9 cellular contexts compared by ENCODE assay signal in genomic region chr2:65128297-65129190, GRCh38. TPM values are rescaled to one million over a fixed set of nuclear protein-coding genes. Genes with fewer than 3 reads are reported as not detected.
DNase-seq lines count a peak whose midpoint lies in the region; ATAC-seq, FAIRE-seq and TF ChIP-seq lines count a peak whose summit lies in the region.
"Had no signal": no experiment of that assay in that cellular context is flagged by ENCODE, and none has a peak within 500 bp of the region (broad histone marks: within the 10 kb centered on the region; RNA-seq: fewer than 3 reads in every experiment).

No MANE protein-coding gene starts in this region.

- peaks cover 49% of the 10 kb centered on the region for H3K36me3 Mint-ChIP-seq in effector memory CD8-positive, alpha-beta T cell (ENCODE audit: insufficient read depth)
- H3K36me3 Mint-ChIP-seq in naive thymus-derived CD8-positive, alpha-beta T cell: no peaks in the 10 kb centered on the region

- CTCF ChIA-PET in PC-9 (lab: Charles Lee): interaction anchor here (1.1 kb wide), 1 partner anchor 14 kb away, joined by 3 read pairs; no protein-coding TSS in a partner anchor

- H3K27me3 Mint-ChIP-seq in effector memory CD8-positive, alpha-beta T cell: no peaks in the 10 kb centered on the region
- no peaks in the 10 kb centered on the region for H3K27me3 Mint-ChIP-seq in naive thymus-derived CD8-positive, alpha-beta T cell

- H3K9me3 ChIP-seq in PC-9 (ENCODE audit: insufficient read depth, low read depth): no peaks in the 10 kb centered on the region

- no peaks in the 10 kb centered on the region for H3K9me3 Mint-ChIP-seq in effector memory CD8-positive, alpha-beta T cell
- H3K9me3 Mint-ChIP-seq in naive thymus-derived CD8-positive, alpha-beta T cell: no peaks in the 10 kb centered on the region

- H3K27ac Mint-ChIP-seq in effector memory CD8-positive, alpha-beta T cell: peak overlapping the region; percentile 98 to 100
- peak overlapping the region; percentile 95 to 100 (median 99) for H3K27ac Mint-ChIP-seq in naive thymus-derived CD8-positive, alpha-beta T cell

- no peaks in the 10 kb centered on the region for H3K9me2 ChIP-seq in PC-9 (ENCODE audit: insufficient read depth)

- H4K20me1 ChIP-seq in PC-9 (ENCODE audit: insufficient read depth): peaks cover 58% of the 10 kb centered on the region

- peaks cover 33% of the 10 kb centered on the region for H3K4me1 ChIP-seq in PC-9 (replicated peaks; ENCODE audit: insufficient read depth)

- POLR2A ChIA-PET in PC-9 (lab: Charles Lee; ENCODE audit: unreplicated experiment): interaction anchor here (0.6 to 0.7 kb wide), 3 partner anchors 11 to 73 kb away, joined by 3 to 4 read pairs (median 4); no protein-coding TSS in a partner anchor
- POLR2A ChIA-PET in naive thymus-derived CD8-positive, alpha-beta T cell (lab: Charles Lee): interaction anchor here (0.6 to 2.8 kb wide), 9 partner anchors 9 to 1287 kb away, joined by 3 to 64 read pairs (median 4); partner anchors contain the start of genes ACTR2 and CEP68

- no peak for ATAC-seq in effector memory CD8-positive, alpha-beta T cell (replicated peaks)
- ATAC-seq in naive thymus-derived CD8-positive, alpha-beta T cell: no peak
- no peak for ATAC-seq in GM21515 (IDR thresholded peaks at IDR 0.05; ENCODE audit: unreplicated experiment)
- no peak for ATAC-seq in HG02973 (IDR thresholded peaks at IDR 0.05; ENCODE audit: unreplicated experiment)

- no peaks in the 10 kb centered on the region for H3K27me3 ChIP-seq in PC-9 (ENCODE audit: insufficient read depth, low read depth)

- peak; percentile 32 for DNase-seq in DMS 273 (lab: John Stamatoyannopoulos, UW; ENCODE audit: unreplicated experiment)
- DNase-seq in DMS 273 treated with DMSO at 0.1 percent for 48 hours (lab: John Stamatoyannopoulos, UW): no peak
- peak in 1 of 2 experiments; percentile 62 for DNase-seq in PC-9
- no peak for DNase-seq in effector memory CD8-positive, alpha-beta T cell
- no peak for DNase-seq in naive thymus-derived CD8-positive, alpha-beta T cell
- no peak for DNase-seq in urothelium cell line (ENCODE audit: low spot score)

- FAIRE-seq in urothelium cell line (lab: Jason Lieb, UNC): no peak
- FAIRE-seq: A204.1 had no signal

- TSS peak; percentile 64 for BruUV-seq in PC-9 (replicated peaks; lab: Mats Ljungman, UMichigan)

- H2AFZ ChIP-seq in PC-9: no peak overlapping the region

- peaks cover 15% of the 10 kb centered on the region for H3F3A ChIP-seq in PC-9 (ENCODE audit: insufficient read depth, low read depth)

- intact Hi-C loops in PC-9 (cut with micrococcal nuclease; ENCODE audit: unreplicated experiment): no loop called here

- H3K4me3 Mint-ChIP-seq in effector memory CD8-positive, alpha-beta T cell: peak overlapping the region; percentile 96 to 100
- peak overlapping the region; percentile 97 to 100 (median 99) for H3K4me3 Mint-ChIP-seq in naive thymus-derived CD8-positive, alpha-beta T cell

- H3K79me2 ChIP-seq in PC-9 (ENCODE audit: low read depth): peaks cover 64% of the 10 kb centered on the region

- H3K4me1 Mint-ChIP-seq in effector memory CD8-positive, alpha-beta T cell (ENCODE audit: low read depth in 2 of 2): peaks cover 33 to 55% of the 10 kb centered on the region in 2 donors
- H3K4me1 Mint-ChIP-seq in naive thymus-derived CD8-positive, alpha-beta T cell: peaks cover 18 to 58% (median 44%) of the 10 kb centered on the region in 4 donors

- peak overlapping the region; percentile 75 for H3K4me3 ChIP-seq in PC-9

- peak overlapping the region; percentile 98 for H3K4me2 ChIP-seq in PC-9

- H3K27ac ChIP-seq in PC-9: 0 out of 2 replicates have a peak overlapping the region, but pooled peaks have one; percentile 9

- TF ChIP-seq CTCF in PC-9 (conservative IDR thresholded peaks at IDR 0.05): no peak

- no peaks in the 10 kb centered on the region for H3K36me3 ChIP-seq in PC-9 (ENCODE audit: low read depth)

RNA-seq across cellular contexts. Expression of gene RAB1A, which starts 1.4 kb away (rescaled TPM):
- total RNA-seq in PC-9 (2021): 110 and 165 TPM in 2 replicates
- 10 to 100 TPM; 51.4 to 51.8 TPM for total RNA-seq in naive thymus-derived CD8-positive, alpha-beta T cell
- polyA plus RNA-seq in naive thymus-derived CD8-positive, alpha-beta T cell: 10 to 100 TPM; 38.8 to 45.4 (median 41.7) TPM
